Comparison of ENCODE assay signal across 10 cellular contexts in genomic region chr19:55247621-55248099, GRCh38. TPM values are rescaled to one million over a fixed set of nuclear protein-coding genes. Genes with fewer than 3 reads are reported as not detected.
A peak's percentile ranks its signal among the peaks of the same experiment; 100 is the strongest.
DNase-seq lines count a peak whose midpoint lies in the region; ATAC-seq, FAIRE-seq and TF ChIP-seq lines count a peak whose summit lies in the region.
"Had no signal": no experiment of that assay in that cellular context is flagged by ENCODE, and none has a peak within 500 bp of the region (broad histone marks: within the 10 kb centered on the region; RNA-seq: fewer than 3 reads in every experiment).

No MANE protein-coding gene starts in this region.

- TF ChIP-seq CTCF in PC-9 (conservative IDR thresholded peaks at IDR 0.05): no peak
- TF ChIP-seq CTCF in fibroblast of lung (conservative IDR thresholded peaks at IDR 0.05 in 1 of 2, IDR thresholded peaks at IDR 0.05 in 1 of 2; ENCODE audit: low read depth in 1 of 2, low read length in 2 of 2): no peak
- TF ChIP-seq CTCF in pancreas (IDR thresholded peaks at IDR 0.05): no peak
- no peak for TF ChIP-seq CTCF in testis (IDR thresholded peaks at IDR 0.05)

- H3K9ac ChIP-seq in GM23248: no peak overlapping the region
- no peak overlapping the region for H3K9ac ChIP-seq in fibroblast of lung (ENCODE audit: insufficient read depth, low read length)

- H3K27ac ChIP-seq in GM23248 (peak overlapping the region; percentile 35), PC-9 (peak overlapping the region; percentile 24; the same call in 1 of the 2 replicates), fibroblast of lung (ENCODE audit: insufficient read depth, low read length) (peak overlapping the region; percentile 1), pancreas (no peak overlapping the region), testis (no peak overlapping the region)
- H3K27ac ChIP-seq: body of pancreas had no signal

- FAIRE-seq in pancreas (lab: Jason Lieb, UNC): no peak

- peak; percentile 73 for DNase-seq in GM23248
- peak; percentile 88 to 93 for DNase-seq in PC-9
- peak in 1 of 2 donors; percentile 26 for DNase-seq in fibroblast of lung (ENCODE audit: low read depth in 2 of 2)
- no peak for DNase-seq in pancreas
- no peak for DNase-seq in inferior parietal cortex (ENCODE audit: extremely low spot score)
- DNase-seq in NCI-H2171 treated with DMSO at 0.1 percent for 48 hours (lab: John Stamatoyannopoulos, UW): no peak
- no peak for DNase-seq in testis
- DNase-seq: activated CD4-positive, alpha-beta T cell treated with anti-CD3 and anti-CD28 coated beads, Interleukin-2, amount 50 U/mL, for 4 hours; stimulated activated naive CD4-positive, alpha-beta T cell had no signal

- H3K27me3 ChIP-seq in GM23248 (replicated peaks; ENCODE audit: insufficient read depth) (no peaks in the 10 kb centered on the region), PC-9 (ENCODE audit: insufficient read depth, low read depth) (no peaks in the 10 kb centered on the region), fibroblast of lung (ENCODE audit: control insufficient read depth, insufficient read depth, low read length) (no peaks in the 10 kb centered on the region), pancreas (no peaks in the 10 kb centered on the region), testis (no peaks in the 10 kb centered on the region)
- H3K27me3 ChIP-seq: body of pancreas had no signal

- no peaks in the 10 kb centered on the region for H3K36me3 ChIP-seq in GM23248 (ENCODE audit: low read depth)
- peaks cover 16% of the 10 kb centered on the region for H3K36me3 ChIP-seq in PC-9 (ENCODE audit: low read depth)
- H3K36me3 ChIP-seq in fibroblast of lung (ENCODE audit: control insufficient read depth, insufficient read depth, low read length): peaks cover 11% of the 10 kb centered on the region
- H3K36me3 ChIP-seq in pancreas: peaks cover 0 to 32% (median 10%) of the 10 kb centered on the region in 3 donors
- H3K36me3 ChIP-seq in testis (ENCODE audit: low read depth, missing control alignments): no peaks in the 10 kb centered on the region

- H3K9me2 ChIP-seq in GM23248 (ENCODE audit: insufficient read depth) (no peaks in the 10 kb centered on the region), PC-9 (ENCODE audit: insufficient read depth) (no peaks in the 10 kb centered on the region)

- H3K79me2 ChIP-seq in GM23248 (ENCODE audit: insufficient read depth) (peaks cover 79% of the 10 kb centered on the region), PC-9 (ENCODE audit: low read depth) (peaks cover 69% of the 10 kb centered on the region), fibroblast of lung (ENCODE audit: control insufficient read depth, insufficient read depth, low read length) (peaks cover 58% of the 10 kb centered on the region)

- peak in 3 of 4 donors; percentile 69 to 71 (median 69) for ATAC-seq in pancreas
- ATAC-seq: body of pancreas had no signal

- no peak overlapping the region for H2AFZ ChIP-seq in GM23248
- H2AFZ ChIP-seq in PC-9: no peak overlapping the region
- no peak overlapping the region for H2AFZ ChIP-seq in fibroblast of lung (ENCODE audit: low read length)

- H3K4me3 ChIP-seq in GM23248 (no peak overlapping the region), PC-9 (no peak overlapping the region), fibroblast of lung (replicated peaks in 1 of 4; ENCODE audit: control extremely low read depth in 1 of 4, insufficient read depth in 1 of 4, low read depth in 3 of 4, low read length in 4 of 4) (no peak overlapping the region), pancreas (no peak overlapping the region), testis (no peak overlapping the region)
- H3K4me3 ChIP-seq: body of pancreas had no signal

- intact Hi-C loops in PC-9 (cut with micrococcal nuclease; ENCODE audit: unreplicated experiment): loop anchor here (1.0 kb wide), 1 partner anchor 31 kb away; no protein-coding TSS in a partner anchor
- intact Hi-C loops in pancreas (cut with DNase I): no loop called here
- intact Hi-C loops in testis (cut with DNase I; ENCODE audit: low total_unique reads): no loop called here

- H3K4me2 ChIP-seq in GM23248 (ENCODE audit: unreplicated experiment) (no peak overlapping the region), PC-9 (peak overlapping the region; percentile 26), fibroblast of lung (ENCODE audit: extremely low read depth, insufficient read depth, low read length) (no peak overlapping the region)

- in situ Hi-C loops in GM23248 (cut with MboI): no loop called here

- POLR2A ChIA-PET in PC-9 (lab: Charles Lee; ENCODE audit: unreplicated experiment): interaction anchor here (0.5 kb wide), 1 partner anchor 101 kb away, joined by 7 read pairs; no protein-coding TSS in a partner anchor

- no peak for TF ChIP-seq POLR2A in testis (IDR thresholded peaks at IDR 0.05)

- H3F3A ChIP-seq in GM23248 (ENCODE audit: insufficient read depth) (no peaks in the 10 kb centered on the region), PC-9 (ENCODE audit: insufficient read depth, low read depth) (peaks cover 27% of the 10 kb centered on the region; the same call in 1 of the 2 replicates)

- 49 to 51% methylated on average over 10 of the region's 10 CpGs for WGBS in GM23248 (ENCODE audit: low coverage in 1 of 2, low lambda C conversion rate in 2 of 2, missing lambda C conversion rate in 2 of 2), 2 experiments
- WGBS in pancreas, 2 donors: 71 to 75% methylated on average over 10 of the region's 10 CpGs
- 25 to 52% methylated on average over 3 to 10 of the region's 10 CpGs for WGBS in testis, 2 donors

- H3K4me1 ChIP-seq in GM23248 (ENCODE audit: insufficient read depth) (0 out of 2 replicates have a peak, but pooled peaks cover 3% of the 10 kb centered on the region), PC-9 (replicated peaks; ENCODE audit: insufficient read depth) (peaks cover 46% of the 10 kb centered on the region), fibroblast of lung (ENCODE audit: control insufficient read depth, extremely low read depth, insufficient read depth, low read length) (no peaks in the 10 kb centered on the region), pancreas (no peaks in the 10 kb centered on the region), testis (peaks cover 8% of the 10 kb centered on the region)
- H3K4me1 ChIP-seq: body of pancreas had no signal

- CTCF ChIA-PET in PC-9 (lab: Charles Lee): interaction anchor here (0.8 kb wide), 1 partner anchor 54 kb away, joined by 3 read pairs; no protein-coding TSS in a partner anchor

- H3K9me3 ChIP-seq in GM23248 (ENCODE audit: low read depth) (no peaks in the 10 kb centered on the region), PC-9 (ENCODE audit: insufficient read depth, low read depth) (no peaks in the 10 kb centered on the region), fibroblast of lung (ENCODE audit: control insufficient read depth, insufficient read depth, low read depth, low read length) (no peaks in the 10 kb centered on the region), pancreas (no peaks in the 10 kb centered on the region), testis (no peaks in the 10 kb centered on the region)
- H3K9me3 ChIP-seq: body of pancreas had no signal

- no TSS peak for BruUV-seq in PC-9 (replicated peaks; lab: Mats Ljungman, UMichigan)

- H4K20me1 ChIP-seq in GM23248 (ENCODE audit: insufficient read depth) (no peaks in the 10 kb centered on the region; the same call in 1 of the 2 replicates), PC-9 (ENCODE audit: insufficient read depth) (peaks cover 71% of the 10 kb centered on the region), fibroblast of lung (ENCODE audit: control insufficient read depth, extremely low read depth, insufficient read depth, low read length) (peaks cover 3% of the 10 kb centered on the region)

RNA-seq across cellular contexts. Expression of gene PPP6R1, which starts 11.2 kb away (rescaled TPM):
- 36.2 and 36.9 TPM in 2 replicates for total RNA-seq in GM23248 (2014; rRNA removed; shearing (Covaris generic))
- polyA plus RNA-seq in GM23248 (2016; fragmentation: Nextera tagmentation; extraction: Ambion mirVana): 9.7 and 12.1 TPM in 2 replicates
- 136 and 159 TPM in 2 replicates for total RNA-seq in PC-9 (2021)
- total RNA-seq in fibroblast of lung: 19.3 and 34.0 TPM in 2 replicates
- polyA plus RNA-seq in fibroblast of lung: 28.5 and 43.1 TPM in 2 replicates
- polyA plus RNA-seq in fibroblast of lung (2012): 31.9 and 51.3 TPM in 2 replicates
- 114 and 154 TPM in 2 replicates for polyA minus RNA-seq in fibroblast of lung (ENCODE audit: low replicate concordance)
- total RNA-seq in pancreas: 10 to 100 TPM; 15.3 to 31.4 (median 18.9) TPM
- polyA plus RNA-seq in pancreas: 10 to 100 TPM; 27.0 to 33.1 TPM
- total RNA-seq in testis: 100 to 1,000 TPM; 178 to 179 TPM
- polyA plus RNA-seq in testis (ENCODE audit: insufficient read depth, low read depth, low replicate concordance): 217 TPM

RNA-seq across cellular contexts. Expression of gene TMEM86B, which starts 19.1 kb away (rescaled TPM):
- 0.63 and 2.4 TPM in 2 replicates for total RNA-seq in GM23248 (2014; rRNA removed; shearing (Covaris generic))
- polyA plus RNA-seq in GM23248 (2016; fragmentation: Nextera tagmentation; extraction: Ambion mirVana) (0.41 and 0.46 TPM in 2 replicates), fibroblast of lung (0.34 and 0.62 TPM in 2 replicates), pancreas (10 to 100 TPM; 14.4 to 27.3 TPM), testis (ENCODE audit: insufficient read depth, low read depth, low replicate concordance) (12.8 TPM)
- total RNA-seq in PC-9 (2021) (18.1 and 18.4 TPM in 2 replicates), fibroblast of lung (1.3 TPM in 2 replicates), pancreas (1 to 10 TPM; 1.0 to 1.8 (median 1.5) TPM), testis (10 to 100 TPM; 13.4 to 13.9 TPM)
- polyA plus RNA-seq in fibroblast of lung (2012): 1.3 and 1.8 TPM in 2 replicates
- polyA minus RNA-seq in fibroblast of lung (ENCODE audit: low replicate concordance): 1.7 and 1.8 TPM in 2 replicates

RNA-seq across cellular contexts. Expression of gene HSPBP1, which starts 32.2 kb away (rescaled TPM):
- total RNA-seq in GM23248 (2014; rRNA removed; shearing (Covaris generic)): 31.9 and 42.5 TPM in 2 replicates
- 60.2 and 62.5 TPM in 2 replicates for polyA plus RNA-seq in GM23248 (2016; fragmentation: Nextera tagmentation; extraction: Ambion mirVana)
- 66.2 and 79.6 TPM in 2 replicates for total RNA-seq in PC-9 (2021)
- 19.8 and 21.5 TPM in 2 replicates for total RNA-seq in fibroblast of lung
- 12.5 and 15.8 TPM in 2 replicates for polyA plus RNA-seq in fibroblast of lung
- 26.9 and 42.7 TPM in 2 replicates for polyA plus RNA-seq in fibroblast of lung (2012)
- 20.4 and 22.7 TPM in 2 replicates for polyA minus RNA-seq in fibroblast of lung (ENCODE audit: low replicate concordance)
- 10 to 100 TPM in 4 of 6 donors, 1 to 10 TPM in 2; 7.0 to 16.6 (median 12.3) TPM for total RNA-seq in pancreas
- 10 to 100 TPM; 26.4 to 29.5 TPM for polyA plus RNA-seq in pancreas
- 10 to 100 TPM; 43.5 to 48.2 TPM for total RNA-seq in testis
- 42.7 TPM for polyA plus RNA-seq in testis (ENCODE audit: insufficient read depth, low read depth, low replicate concordance)

RNA-seq across cellular contexts. Expression of gene BRSK1, which starts 36.1 kb away (rescaled TPM):
- 1.9 and 11.9 TPM in 2 replicates for total RNA-seq in GM23248 (2014; rRNA removed; shearing (Covaris generic))
- polyA plus RNA-seq in GM23248 (2016; fragmentation: Nextera tagmentation; extraction: Ambion mirVana) (0.39 and 0.55 TPM in 2 replicates), fibroblast of lung (5.1 and 8.4 TPM in 2 replicates), pancreas (1 to 10 TPM; 4.8 to 9.2 TPM), testis (ENCODE audit: insufficient read depth, low read depth, low replicate concordance) (12.8 TPM)
- total RNA-seq in PC-9 (2021) (6.5 and 14.4 TPM in 2 replicates), fibroblast of lung (3.9 and 5.1 TPM in 2 replicates), pancreas (1 to 10 TPM in 3 of 6 donors, under 1 TPM in 3; 0.46 to 2.5 (median 1.1) TPM), testis (10 to 100 TPM; 14.9 to 20.7 TPM)
- 3.2 and 4.5 TPM in 2 replicates for polyA plus RNA-seq in fibroblast of lung (2012)
- 5.6 TPM in 2 replicates for polyA minus RNA-seq in fibroblast of lung (ENCODE audit: low replicate concordance)

RNA-seq across cellular contexts. Expression of gene PTPRH, which starts 38.4 kb away (rescaled TPM):
- total RNA-seq in GM23248 (2014; rRNA removed; shearing (Covaris generic)): 0.43 and 2.9 TPM in 2 replicates
- polyA plus RNA-seq in GM23248 (2016; fragmentation: Nextera tagmentation; extraction: Ambion mirVana): 0.28 and 0.49 TPM in 2 replicates
- total RNA-seq in PC-9 (2021): 11.7 and 21.4 TPM in 2 replicates
- total RNA-seq in fibroblast of lung: 7.7 and 19.5 TPM in 2 replicates
- 2.5 and 4.4 TPM in 2 replicates for polyA plus RNA-seq in fibroblast of lung
- 2.9 and 5.2 TPM in 2 replicates for polyA plus RNA-seq in fibroblast of lung (2012)
- 14.9 and 20.1 TPM in 2 replicates for polyA minus RNA-seq in fibroblast of lung (ENCODE audit: low replicate concordance)
- total RNA-seq in pancreas: 10 to 100 TPM in 2 of 6 donors, 1 to 10 TPM in 4; 5.1 to 15.3 (median 8.8) TPM
- polyA plus RNA-seq in pancreas: 1 to 10 TPM; 5.8 to 8.0 TPM
- total RNA-seq in testis: 10 to 100 TPM in 1 of 2 donors, 1 to 10 TPM in 1; 6.0 to 11.3 TPM
- 1.6 TPM for polyA plus RNA-seq in testis (ENCODE audit: insufficient read depth, low read depth, low replicate concordance)

Comparison
In these comparisons a context has a peak if more than half of its experiments do, and no peak if none do; other contexts are left out.
1. DNase-seq: peak in GM23248 (single experiment) and PC-9 (2 of 2); none in pancreas (0 of 6), inferior parietal cortex (single experiment), NCI-H2171 treated with DMSO at 0.1 percent for 48 hours (single experiment) and testis (single experiment).
2. H3K27ac ChIP-seq: peak in GM23248 (single experiment), PC-9 (single experiment) and fibroblast of lung (single experiment); none in pancreas (0 of 4) and testis (0 of 2).